13 cellular contexts compared by ENCODE assay signal in the genomic region with DNA sequence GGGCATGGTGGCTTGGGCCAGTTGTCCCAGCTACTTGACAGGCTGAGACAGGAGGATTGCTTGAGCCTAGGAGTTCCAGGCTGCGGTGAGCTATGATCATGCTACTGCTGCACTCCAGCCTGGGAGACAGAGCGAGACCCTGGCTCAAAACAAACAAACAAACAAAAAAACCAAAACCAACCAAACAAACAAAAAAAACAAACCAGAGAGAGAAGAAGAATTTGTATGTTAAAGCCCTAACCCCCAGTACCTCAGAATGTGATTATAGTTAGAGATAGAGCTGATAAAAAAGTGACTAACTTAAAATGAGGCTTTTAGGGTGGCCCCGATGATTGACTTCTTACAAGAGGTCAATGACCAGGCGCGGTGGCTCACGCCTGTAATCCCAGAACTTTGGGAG. TPM values are rescaled to one million over a fixed set of nuclear protein-coding genes. Genes with fewer than 3 reads are reported as not detected.
DNase-seq lines count a peak whose midpoint lies in the region; ATAC-seq and TF ChIP-seq lines count a peak whose summit lies in the region.
"Had no signal": no experiment of that assay in that cellular context is flagged by ENCODE, and none has a peak within 500 bp of the region (broad histone marks: within the 10 kb centered on the region; RNA-seq: fewer than 3 reads in every experiment).

No MANE protein-coding gene starts in this region.

- CTCF ChIA-PET in MCF 10A (lab: Yijun Ruan, JAX): interaction anchor here (0.7 kb wide), 1 partner anchor 1512 kb away, joined by 6 read pairs; a partner anchor contains a TSS
- CTCF ChIA-PET in mammary epithelial cell (lab: Charles Lee; ENCODE audit: low non-redundant PET): no interaction called here
- CTCF ChIA-PET in WTC11 (lab: Charles Lee): interaction anchor here (0.7 to 11.1 kb wide), 5 partner anchors 13 to 334 kb away, joined by 3 to 152 read pairs (median 5); no protein-coding TSS in a partner anchor

- H3K9me3 ChIP-seq in mammary epithelial cell (replicated peaks; ENCODE audit: insufficient read depth, low read length) (no peaks in the 10 kb centered on the region), hepatocyte (ENCODE audit: low read depth) (no peaks in the 10 kb centered on the region), MM.1S (replicated peaks; ENCODE audit: insufficient read depth, low read length) (no peaks in the 10 kb centered on the region)
- H3K9me3 ChIP-seq: upper lobe of right lung had no signal

- no peaks in the 10 kb centered on the region for H3K36me3 Mint-ChIP-seq in MCF 10A (ENCODE audit: insufficient read depth, unreplicated experiment)
- 0 out of 2 replicates have a peak, but pooled peaks cover 3% of the 10 kb centered on the region for H3K36me3 Mint-ChIP-seq in WTC11

- peaks cover 2% of the 10 kb centered on the region for H3K27me3 ChIP-seq in mammary epithelial cell (ENCODE audit: insufficient read depth, low read length)
- H3K27me3 ChIP-seq in hepatocyte: peaks cover 78% of the 10 kb centered on the region
- H3K27me3 ChIP-seq in MM.1S (replicated peaks; ENCODE audit: insufficient read depth, low read length): peaks cover 89% of the 10 kb centered on the region

- H3K4me3 ChIP-seq in mammary epithelial cell (replicated peaks in 1 of 3; ENCODE audit: insufficient read depth in 1 of 3, low read depth in 2 of 3, low read length in 3 of 3) (no peak overlapping the region), hepatocyte (no peak overlapping the region), MM.1S (ENCODE audit: low read length) (no peak overlapping the region)

- H3K4me2 ChIP-seq in mammary epithelial cell (ENCODE audit: insufficient read depth, low read depth, low read length): no peak overlapping the region
- H3K4me2 ChIP-seq in hepatocyte: peak overlapping the region; percentile 96
- no peak overlapping the region for H3K4me2 ChIP-seq in MM.1S (ENCODE audit: low read depth, low read length)

- H3K4me3 Mint-ChIP-seq in MCF 10A (ENCODE audit: unreplicated experiment): peak overlapping the region; percentile 3
- peak overlapping the region; percentile 89 for H3K4me3 Mint-ChIP-seq in WTC11
- H3K4me3 Mint-ChIP-seq in stimulated activated naive CD8-positive, alpha-beta T cell treated with anti-CD3 and anti-CD28 coated beads, Interleukin-15, amount 100 ng/mL, for 72 hours: peak overlapping the region; percentile 81 to 85

- H3F3A ChIP-seq in MM.1S (ENCODE audit: insufficient read depth, low read length): no peaks in the 10 kb centered on the region

- H3K27ac ChIP-seq in mammary epithelial cell (ENCODE audit: insufficient read depth, low read depth, low read length): no peak overlapping the region
- H3K27ac ChIP-seq in hepatocyte: no peak overlapping the region
- H3K27ac ChIP-seq in MM.1S (ENCODE audit: low read length): no peak overlapping the region

- no peaks in the 10 kb centered on the region for H3K36me3 ChIP-seq in mammary epithelial cell (ENCODE audit: insufficient read depth, low read length)
- H3K36me3 ChIP-seq in hepatocyte (replicated peaks; ENCODE audit: insufficient read depth, low read depth): no peaks in the 10 kb centered on the region
- H3K36me3 ChIP-seq in MM.1S (replicated peaks; ENCODE audit: insufficient read depth, low read length): no peaks in the 10 kb centered on the region
- H3K36me3 ChIP-seq: upper lobe of right lung had no signal

- no peaks in the 10 kb centered on the region for H3K9me3 Mint-ChIP-seq in MCF 10A (ENCODE audit: unreplicated experiment)
- no peaks in the 10 kb centered on the region for H3K9me3 Mint-ChIP-seq in WTC11
- no peaks in the 10 kb centered on the region for H3K9me3 Mint-ChIP-seq in stimulated activated naive CD8-positive, alpha-beta T cell treated with anti-CD3 and anti-CD28 coated beads, Interleukin-15, amount 100 ng/mL, for 72 hours

- H3K9ac ChIP-seq in mammary epithelial cell (ENCODE audit: insufficient read depth, low read length) (no peak overlapping the region), MM.1S (ENCODE audit: low read length) (no peak overlapping the region)

- POLR2A ChIA-PET in MCF 10A (lab: Yijun Ruan, JAX) (no interaction called here), WTC11 (lab: Charles Lee) (interaction anchor here (0.8 to 1.9 kb wide), 3 partner anchors 11 to 24 kb away, joined by 3 to 8 read pairs (median 4); a partner anchor contains a TSS)

- intact Hi-C loops in MCF 10A (cut with micrococcal nuclease) (no loop called here), mammary epithelial cell (cut with micrococcal nuclease) (no loop called here)

- ATAC-seq in WTC11: no peak
- ATAC-seq in stimulated activated naive CD8-positive, alpha-beta T cell treated with anti-CD3 and anti-CD28 coated beads, Interleukin-15, amount 100 ng/mL, for 72 hours: no peak
- no peak for ATAC-seq in HG03521 (IDR thresholded peaks at IDR 0.05; ENCODE audit: unreplicated experiment)

- H4K20me1 ChIP-seq in mammary epithelial cell (ENCODE audit: insufficient read depth, low read length) (no peaks in the 10 kb centered on the region), hepatocyte (ENCODE audit: insufficient read depth, poor library complexity, severe bottlenecking) (no peaks in the 10 kb centered on the region), MM.1S (ENCODE audit: insufficient read depth, low read length) (no peaks in the 10 kb centered on the region)

- BruUV-seq in MCF 10A (replicated peaks; lab: Mats Ljungman, UMichigan) (no TSS peak), mammary epithelial cell (replicated peaks; lab: Mats Ljungman, UMichigan) (no TSS peak)

- H3K9me2 ChIP-seq in hepatocyte (replicated peaks; ENCODE audit: insufficient read depth) (no peaks in the 10 kb centered on the region), MM.1S (replicated peaks; ENCODE audit: insufficient read depth, low read length) (no peaks in the 10 kb centered on the region)

- DNase-seq in MCF 10A (ENCODE audit: unreplicated experiment) (no peak), mammary epithelial cell (no peak), WTC11 (ENCODE audit: low spot score) (no peak), hepatocyte (ENCODE audit: low spot score) (no peak), MM.1S (no peak)
- no peak for DNase-seq in stimulated activated naive CD8-positive, alpha-beta T cell treated with anti-CD3 and anti-CD28 coated beads, Interleukin-15, amount 100 ng/mL, for 72 hours
- no peak for DNase-seq in stimulated activated CD4-positive, alpha-beta T cell treated with anti-CD3 and anti-CD28 coated beads, Interleukin-4, amount 100 ng/mL, for 1 hour
- DNase-seq: NCI-H1092 treated with DMSO at 0.1 percent for 48 hours, upper lobe of right lung had no signal

- H3K4me1 Mint-ChIP-seq in MCF 10A (ENCODE audit: insufficient read depth, unreplicated experiment) (no peaks in the 10 kb centered on the region), WTC11 (peaks cover 13% of the 10 kb centered on the region)
- peaks cover 36% of the 10 kb centered on the region for H3K4me1 Mint-ChIP-seq in stimulated activated naive CD8-positive, alpha-beta T cell treated with anti-CD3 and anti-CD28 coated beads, Interleukin-15, amount 100 ng/mL, for 72 hours

- H3K27ac Mint-ChIP-seq in MCF 10A (ENCODE audit: low read depth, unreplicated experiment) (no peak overlapping the region), WTC11 (peak overlapping the region; percentile 86; the same call in 1 of the 2 replicates)
- peak overlapping the region in 1 of 2 donors; percentile 46 for H3K27ac Mint-ChIP-seq in stimulated activated naive CD8-positive, alpha-beta T cell treated with anti-CD3 and anti-CD28 coated beads, Interleukin-15, amount 100 ng/mL, for 72 hours

- no peaks in the 10 kb centered on the region for H3K79me2 ChIP-seq in mammary epithelial cell (ENCODE audit: insufficient read depth, low read length)
- no peaks in the 10 kb centered on the region for H3K79me2 ChIP-seq in hepatocyte
- H3K79me2 ChIP-seq in MM.1S (ENCODE audit: low read length): no peaks in the 10 kb centered on the region

- WGBS in mammary epithelial cell (ENCODE audit: low coverage, missing lambda C conversion rate): 89% methylated on average over 6 of the region's 6 CpGs
- 88% methylated on average over 6 of the region's 6 CpGs for WGBS in hepatocyte (ENCODE audit: low lambda C conversion rate, missing lambda C conversion rate)

- dilution Hi-C loops in mammary epithelial cell (cut with HindIII; ENCODE audit: low sequenced_read_pairs): loop anchor here (5.0 kb wide), 1 partner anchor 53 kb away; a partner anchor contains a TSS

- in situ Hi-C loops in mammary epithelial cell (cut with MboI; ENCODE audit: low sequenced_read_pairs in 2 of 2): no loop called here

- H2AFZ ChIP-seq in mammary epithelial cell (ENCODE audit: low read depth, low read length) (no peak overlapping the region), hepatocyte (no peak overlapping the region), MM.1S (ENCODE audit: low read length) (no peak overlapping the region)

- H3K27me3 Mint-ChIP-seq in MCF 10A (ENCODE audit: insufficient read depth, unreplicated experiment): peaks cover 38% of the 10 kb centered on the region
- H3K27me3 Mint-ChIP-seq in WTC11 (ENCODE audit: low read depth): peaks cover 26% of the 10 kb centered on the region
- peaks cover 89% of the 10 kb centered on the region for H3K27me3 Mint-ChIP-seq in stimulated activated naive CD8-positive, alpha-beta T cell treated with anti-CD3 and anti-CD28 coated beads, Interleukin-15, amount 100 ng/mL, for 72 hours

- TF ChIP-seq CTCF in MCF 10A (IDR thresholded peaks at IDR 0.05; ENCODE audit: unreplicated experiment): no peak
- no peak for TF ChIP-seq CTCF in mammary epithelial cell (conservative IDR thresholded peaks at IDR 0.05 in 1 of 2, IDR thresholded peaks at IDR 0.05 in 1 of 2; ENCODE audit: extremely low read depth in 1 of 2, insufficient read depth in 1 of 2, low read depth in 1 of 2, low read length in 2 of 2)
- no peak for TF ChIP-seq CTCF in WTC11 (IDR thresholded peaks at IDR 0.05)
- TF ChIP-seq CTCF in hepatocyte (IDR thresholded peaks at IDR 0.05; ENCODE audit: poor library complexity): no peak
- no peak for TF ChIP-seq CTCF in MM.1S (IDR thresholded peaks at IDR 0.05; ENCODE audit: low read length)

- H3K4me1 ChIP-seq in mammary epithelial cell (ENCODE audit: insufficient read depth, low read length) (peaks cover 11% of the 10 kb centered on the region), hepatocyte (ENCODE audit: insufficient read depth) (peaks cover 20% of the 10 kb centered on the region), MM.1S (ENCODE audit: low read length) (0 out of 2 replicates have a peak, but pooled peaks cover 5% of the 10 kb centered on the region)

RNA-seq across cellular contexts. Expression of a gene that starts 1.7 kb away (rescaled TPM):
- total RNA-seq in MCF 10A (2022): 0.26 and 0.64 TPM in 2 replicates
- total RNA-seq in mammary epithelial cell: under 1 TPM; 0.50 to 0.54 TPM
- polyA plus RNA-seq in mammary epithelial cell: 0.20 TPM
- not detected for polyA minus RNA-seq in mammary epithelial cell
- 41.2 to 49.0 TPM (median 43.3 TPM) in 3 replicates for total RNA-seq in WTC11 (2021)
- total RNA-seq in hepatocyte: 0.60 TPM in 1 of 2 replicates, not detected in the other
- 6.3 and 8.7 TPM in 2 replicates for polyA plus RNA-seq in hepatocyte

RNA-seq across cellular contexts. Expression of a gene that starts 8.0 kb away (rescaled TPM):
- total RNA-seq in MCF 10A (2022) (0.23 and 0.39 TPM in 2 replicates), mammary epithelial cell (1 to 10 TPM; 1.9 to 3.3 TPM), WTC11 (2021) (27.3 to 28.5 TPM (median 28.2 TPM) in 3 replicates), hepatocyte (10.0 and 12.3 TPM in 2 replicates)
- polyA plus RNA-seq in mammary epithelial cell (0.59 TPM), hepatocyte (11.8 and 12.8 TPM in 2 replicates)
- 1.8 TPM for polyA minus RNA-seq in mammary epithelial cell
- total RNA-seq: mesenteric fat pad, pulmonary artery endothelial cell had no signal

RNA-seq across cellular contexts. Expression of a gene that starts 20.7 kb away (rescaled TPM):
- total RNA-seq in MCF 10A (2022) (24.0 and 29.8 TPM in 2 replicates), mammary epithelial cell (10 to 100 TPM in 1 of 2 donors, 1 to 10 TPM in 1; 1.5 to 25.2 TPM), WTC11 (2021) (3.5 to 4.7 TPM (median 3.6 TPM) in 3 replicates), hepatocyte (82.0 and 110 TPM in 2 replicates)
- polyA plus RNA-seq in mammary epithelial cell (8.4 TPM), hepatocyte (124 and 131 TPM in 2 replicates)
- polyA minus RNA-seq in mammary epithelial cell: 46.4 TPM
- total RNA-seq: SK-MEL-5 had no signal

RNA-seq across cellular contexts. Expression of a gene that starts 20.9 kb away (rescaled TPM):
- total RNA-seq in MCF 10A (2022) (36.8 and 53.1 TPM in 2 replicates), mammary epithelial cell (10 to 100 TPM in 1 of 2 donors, 1 to 10 TPM in 1; 8.3 to 26.8 TPM), WTC11 (2021) (76.5 to 94.2 TPM (median 88.7 TPM) in 3 replicates), hepatocyte (35.6 and 41.2 TPM in 2 replicates)
- polyA plus RNA-seq in mammary epithelial cell (17.5 TPM), hepatocyte (79.4 and 86.2 TPM in 2 replicates)
- polyA minus RNA-seq in mammary epithelial cell: 22.3 TPM

RNA-seq across cellular contexts. Expression of a gene that starts 21.0 kb away (rescaled TPM):
- total RNA-seq in MCF 10A (2022) (13.6 and 20.4 TPM in 2 replicates), mammary epithelial cell (10 to 100 TPM in 1 of 2 donors, 1 to 10 TPM in 1; 2.2 to 20.4 TPM), WTC11 (2021) (76.0 to 84.0 TPM (median 83.2 TPM) in 3 replicates), hepatocyte (19.7 and 35.7 TPM in 2 replicates)
- polyA plus RNA-seq in mammary epithelial cell (17.4 TPM), hepatocyte (158 and 201 TPM in 2 replicates)
- 8.7 TPM for polyA minus RNA-seq in mammary epithelial cell

Comparison
In these comparisons a context has a peak if more than half of its experiments do, and no peak if none do; other contexts are left out.
1. H3K4me3 Mint-ChIP-seq: peak in every context shown above with its lines; median percentile 89 in WTC11; 83 in stimulated activated naive CD8-positive, alpha-beta T cell treated with anti-CD3 and anti-CD28 coated beads, Interleukin-15, amount 100 ng/mL, for 72 hours; 3 in MCF 10A.
2. RNA of a gene that starts 1.7 kb away (total RNA-seq): 41.2 to 49.0 TPM in WTC11; 0.50 to 0.54 TPM in mammary epithelial cell, 0.26 to 0.64 TPM in MCF 10A and 0.60 TPM in hepatocyte; every median in the first group is over 10 times any median in the second.